ENCODE assay signal across 1 cellular context in the genomic region with DNA sequence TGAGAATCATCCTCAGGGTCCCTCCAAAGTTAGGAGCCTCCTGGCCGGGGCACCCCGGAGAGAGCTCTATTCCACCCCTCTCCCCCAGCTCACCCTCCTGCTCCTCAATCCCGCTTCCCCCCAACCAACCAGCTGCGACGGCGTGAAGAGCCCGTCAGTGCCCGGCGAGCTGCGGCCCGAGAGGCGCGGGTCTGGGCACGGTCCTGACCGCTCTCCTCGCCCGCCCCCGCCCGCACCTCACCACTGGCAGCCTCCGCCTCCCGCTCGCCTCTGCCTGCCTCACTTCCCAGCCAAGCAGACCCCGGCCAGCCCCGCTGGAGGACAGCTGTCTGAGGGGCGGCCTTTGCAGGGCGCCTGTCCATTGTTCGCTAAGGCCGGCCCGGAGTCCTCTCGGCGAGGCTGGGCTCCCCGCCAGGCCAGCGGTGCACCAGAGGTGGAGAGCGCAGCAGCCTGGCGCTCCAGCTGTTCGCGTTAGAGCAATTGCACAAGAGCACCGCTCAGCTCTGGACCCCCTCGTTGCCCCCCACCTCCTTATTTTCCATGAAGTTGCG.
A peak's percentile ranks its signal among the peaks of the same experiment; 100 is the strongest.
TF ChIP-seq lines count a peak whose summit lies in the region.

No MANE protein-coding gene starts in this region.

TF ChIP-seq in HepG2, 621 proteins besides CTCF, POLR2A, EP300 and RAD21 (continued from another document and continues in another):
- TF ChIP-seq, protein P1, sequence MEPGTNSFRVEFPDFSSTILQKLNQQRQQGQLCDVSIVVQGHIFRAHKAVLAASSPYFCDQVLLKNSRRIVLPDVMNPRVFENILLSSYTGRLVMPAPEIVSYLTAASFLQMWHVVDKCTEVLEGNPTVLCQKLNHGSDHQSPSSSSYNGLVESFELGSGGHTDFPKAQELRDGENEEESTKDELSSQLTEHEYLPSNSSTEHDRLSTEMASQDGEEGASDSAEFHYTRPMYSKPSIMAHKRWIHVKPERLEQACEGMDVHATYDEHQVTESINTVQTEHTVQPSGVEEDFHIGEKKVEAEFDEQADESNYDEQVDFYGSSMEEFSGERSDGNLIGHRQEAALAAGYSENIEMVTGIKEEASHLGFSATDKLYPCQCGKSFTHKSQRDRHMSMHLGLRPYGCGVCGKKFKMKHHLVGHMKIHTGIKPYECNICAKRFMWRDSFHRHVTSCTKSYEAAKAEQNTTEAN (CRISPR knock-in tag; conservative IDR thresholded peaks at IDR 0.05) = no peak
- no peak for TF ChIP-seq ZNF883 (CRISPR knock-in tag; IDR thresholded peaks at IDR 0.05; ENCODE audit: not compliant biosample characterization)
- no peak for TF ChIP-seq ZNF850 (CRISPR knock-in tag; conservative IDR thresholded peaks at IDR 0.05)
- TF ChIP-seq TEAD2 (CRISPR knock-in tag; IDR thresholded peaks at IDR 0.05) = no peak
- no peak for TF ChIP-seq ZNF207 (IDR thresholded peaks at IDR 0.05; ENCODE audit: borderline replicate concordance)
- TF ChIP-seq, protein P2, sequence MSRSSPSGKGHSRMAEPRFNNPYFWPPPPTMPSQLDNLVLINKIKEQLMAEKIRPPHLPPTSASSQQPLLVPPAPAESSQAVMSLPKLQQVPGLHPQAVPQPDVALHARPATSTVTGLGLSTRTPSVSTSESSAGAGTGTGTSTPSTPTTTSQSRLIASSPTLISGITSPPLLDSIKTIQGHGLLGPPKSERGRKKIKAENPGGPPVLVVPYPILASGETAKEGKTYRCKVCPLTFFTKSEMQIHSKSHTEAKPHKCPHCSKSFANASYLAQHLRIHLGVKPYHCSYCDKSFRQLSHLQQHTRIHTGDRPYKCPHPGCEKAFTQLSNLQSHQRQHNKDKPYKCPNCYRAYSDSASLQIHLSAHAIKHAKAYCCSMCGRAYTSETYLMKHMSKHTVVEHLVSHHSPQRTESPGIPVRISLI (CRISPR knock-in tag; IDR thresholded peaks at IDR 0.05; ENCODE audit: borderline replicate concordance) = no peak
- TF ChIP-seq ARID2 (CRISPR knock-in tag; IDR thresholded peaks at IDR 0.05; ENCODE audit: borderline replicate concordance) = no peak
- TF ChIP-seq ZNF256 (CRISPR knock-in tag; conservative IDR thresholded peaks at IDR 0.05) = no peak
- no peak for TF ChIP-seq REPIN1 (CRISPR knock-in tag; IDR thresholded peaks at IDR 0.05; ENCODE audit: borderline replicate concordance, low read depth)
- TF ChIP-seq ATF7 (IDR thresholded peaks at IDR 0.05) = no peak
- TF ChIP-seq ATF7 (CRISPR knock-in tag; IDR thresholded peaks at IDR 0.05) = no peak
- TF ChIP-seq ZNF430 (CRISPR knock-in tag; IDR thresholded peaks at IDR 0.05) = peak; percentile 54; the same call in 1 of the 2 replicates
- no peak for TF ChIP-seq ZNF138 (CRISPR knock-in tag; IDR thresholded peaks at IDR 0.05; ENCODE audit: low read depth)
- TF ChIP-seq MIER3 (CRISPR knock-in tag; IDR thresholded peaks at IDR 0.05; ENCODE audit: borderline replicate concordance) = no peak
- TF ChIP-seq JARID2 (CRISPR knock-in tag; IDR thresholded peaks at IDR 0.05; ENCODE audit: insufficient replicate concordance) = no peak
- no peak for TF ChIP-seq ZNF749 (CRISPR knock-in tag; IDR thresholded peaks at IDR 0.05; ENCODE audit: borderline replicate concordance)
- no peak for TF ChIP-seq ZNF629 (CRISPR knock-in tag; conservative IDR thresholded peaks at IDR 0.05)
- 0 out of 2 replicates have a peak, but pooled peaks have one; percentile 43 for TF ChIP-seq ZNF776 (CRISPR knock-in tag; IDR thresholded peaks at IDR 0.05)
- TF ChIP-seq ZNF660 (CRISPR knock-in tag; IDR thresholded peaks at IDR 0.05; ENCODE audit: borderline replicate concordance, low read depth) = no peak
- TF ChIP-seq ZC3H13 (CRISPR knock-in tag; IDR thresholded peaks at IDR 0.05) = no peak; the same call in 1 of the 2 replicates
- TF ChIP-seq MXD4 (CRISPR knock-in tag; IDR thresholded peaks at IDR 0.05) = no peak
- TF ChIP-seq, protein P3, sequence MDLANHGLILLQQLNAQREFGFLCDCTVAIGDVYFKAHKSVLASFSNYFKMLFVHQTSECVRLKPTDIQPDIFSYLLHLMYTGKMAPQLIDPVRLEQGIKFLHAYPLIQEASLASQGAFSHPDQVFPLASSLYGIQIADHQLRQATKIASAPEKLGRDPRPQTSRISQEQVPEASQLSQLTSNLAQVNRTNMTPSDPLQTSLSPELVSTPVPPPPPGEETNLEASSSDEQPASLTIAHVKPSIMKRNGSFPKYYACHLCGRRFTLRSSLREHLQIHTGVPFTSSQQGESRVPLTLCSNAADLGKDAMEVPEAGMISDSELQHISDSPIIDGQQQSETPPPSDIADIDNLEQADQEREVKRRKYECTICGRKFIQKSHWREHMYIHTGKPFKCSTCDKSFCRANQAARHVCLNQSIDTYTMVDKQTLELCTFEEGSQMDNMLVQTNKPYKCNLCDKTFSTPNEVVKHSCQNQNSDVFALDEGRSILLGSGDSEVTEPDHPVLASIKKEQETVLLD (CRISPR knock-in tag; IDR thresholded peaks at IDR 0.05; ENCODE audit: low read depth) = no peak
- TF ChIP-seq MAFK (conservative IDR thresholded peaks at IDR 0.05 in 1 of 2, IDR thresholded peaks at IDR 0.05 in 1 of 2; ENCODE audit: low read length in 2 of 2) = no peak
- TF ChIP-seq ZFP37 (CRISPR knock-in tag; IDR thresholded peaks at IDR 0.05; ENCODE audit: borderline replicate concordance) = no peak
- TF ChIP-seq ZFP62 (CRISPR knock-in tag; IDR thresholded peaks at IDR 0.05) = no peak
- TF ChIP-seq DNMT3B (CRISPR knock-in tag; conservative IDR thresholded peaks at IDR 0.05) = no peak
- TF ChIP-seq RFX5 (IDR thresholded peaks at IDR 0.05; ENCODE audit: low read depth, low read length) = no peak
- TF ChIP-seq ZNF670 (CRISPR knock-in tag; IDR thresholded peaks at IDR 0.05; ENCODE audit: borderline replicate concordance) = no peak
- TF ChIP-seq SYNCRIP (IDR thresholded peaks at IDR 0.05; ENCODE audit: insufficient read depth, low read depth, low read length) = no peak
- TF ChIP-seq, protein P4, sequence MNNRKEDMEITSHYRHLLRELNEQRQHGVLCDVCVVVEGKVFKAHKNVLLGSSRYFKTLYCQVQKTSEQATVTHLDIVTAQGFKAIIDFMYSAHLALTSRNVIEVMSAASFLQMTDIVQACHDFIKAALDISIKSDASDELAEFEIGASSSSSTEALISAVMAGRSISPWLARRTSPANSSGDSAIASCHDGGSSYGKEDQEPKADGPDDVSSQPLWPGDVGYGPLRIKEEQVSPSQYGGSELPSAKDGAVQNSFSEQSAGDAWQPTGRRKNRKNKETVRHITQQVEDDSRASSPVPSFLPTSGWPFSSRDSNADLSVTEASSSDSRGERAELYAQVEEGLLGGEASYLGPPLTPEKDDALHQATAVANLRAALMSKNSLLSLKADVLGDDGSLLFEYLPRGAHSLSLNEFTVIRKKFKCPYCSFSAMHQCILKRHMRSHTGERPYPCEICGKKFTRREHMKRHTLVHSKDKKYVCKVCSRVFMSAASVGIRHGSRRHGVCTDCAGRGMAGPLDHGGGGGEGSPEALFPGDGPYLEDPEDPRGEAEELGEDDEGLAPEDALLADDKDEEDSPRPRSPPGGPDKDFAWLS (CRISPR knock-in tag; IDR thresholded peaks at IDR 0.05; ENCODE audit: borderline replicate concordance) = no peak
- TF ChIP-seq, protein P5, sequence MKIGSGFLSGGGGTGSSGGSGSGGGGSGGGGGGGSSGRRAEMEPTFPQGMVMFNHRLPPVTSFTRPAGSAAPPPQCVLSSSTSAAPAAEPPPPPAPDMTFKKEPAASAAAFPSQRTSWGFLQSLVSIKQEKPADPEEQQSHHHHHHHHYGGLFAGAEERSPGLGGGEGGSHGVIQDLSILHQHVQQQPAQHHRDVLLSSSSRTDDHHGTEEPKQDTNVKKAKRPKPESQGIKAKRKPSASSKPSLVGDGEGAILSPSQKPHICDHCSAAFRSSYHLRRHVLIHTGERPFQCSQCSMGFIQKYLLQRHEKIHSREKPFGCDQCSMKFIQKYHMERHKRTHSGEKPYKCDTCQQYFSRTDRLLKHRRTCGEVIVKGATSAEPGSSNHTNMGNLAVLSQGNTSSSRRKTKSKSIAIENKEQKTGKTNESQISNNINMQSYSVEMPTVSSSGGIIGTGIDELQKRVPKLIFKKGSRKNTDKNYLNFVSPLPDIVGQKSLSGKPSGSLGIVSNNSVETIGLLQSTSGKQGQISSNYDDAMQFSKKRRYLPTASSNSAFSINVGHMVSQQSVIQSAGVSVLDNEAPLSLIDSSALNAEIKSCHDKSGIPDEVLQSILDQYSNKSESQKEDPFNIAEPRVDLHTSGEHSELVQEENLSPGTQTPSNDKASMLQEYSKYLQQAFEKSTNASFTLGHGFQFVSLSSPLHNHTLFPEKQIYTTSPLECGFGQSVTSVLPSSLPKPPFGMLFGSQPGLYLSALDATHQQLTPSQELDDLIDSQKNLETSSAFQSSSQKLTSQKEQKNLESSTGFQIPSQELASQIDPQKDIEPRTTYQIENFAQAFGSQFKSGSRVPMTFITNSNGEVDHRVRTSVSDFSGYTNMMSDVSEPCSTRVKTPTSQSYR (CRISPR knock-in tag; IDR thresholded peaks at IDR 0.05; ENCODE audit: borderline replicate concordance) = no peak
- no peak for TF ChIP-seq ERF (CRISPR knock-in tag; IDR thresholded peaks at IDR 0.05)
- TF ChIP-seq ZNF205 (CRISPR knock-in tag; IDR thresholded peaks at IDR 0.05) = no peak
- no peak for TF ChIP-seq POLR2AphosphoS5 (IDR thresholded peaks at IDR 0.05; ENCODE audit: low read depth, low read length)
- 0 out of 2 replicates have a peak, but pooled peaks have one; percentile 14 for TF ChIP-seq POGZ (CRISPR knock-in tag; IDR thresholded peaks at IDR 0.05)
- TF ChIP-seq, protein P6, sequence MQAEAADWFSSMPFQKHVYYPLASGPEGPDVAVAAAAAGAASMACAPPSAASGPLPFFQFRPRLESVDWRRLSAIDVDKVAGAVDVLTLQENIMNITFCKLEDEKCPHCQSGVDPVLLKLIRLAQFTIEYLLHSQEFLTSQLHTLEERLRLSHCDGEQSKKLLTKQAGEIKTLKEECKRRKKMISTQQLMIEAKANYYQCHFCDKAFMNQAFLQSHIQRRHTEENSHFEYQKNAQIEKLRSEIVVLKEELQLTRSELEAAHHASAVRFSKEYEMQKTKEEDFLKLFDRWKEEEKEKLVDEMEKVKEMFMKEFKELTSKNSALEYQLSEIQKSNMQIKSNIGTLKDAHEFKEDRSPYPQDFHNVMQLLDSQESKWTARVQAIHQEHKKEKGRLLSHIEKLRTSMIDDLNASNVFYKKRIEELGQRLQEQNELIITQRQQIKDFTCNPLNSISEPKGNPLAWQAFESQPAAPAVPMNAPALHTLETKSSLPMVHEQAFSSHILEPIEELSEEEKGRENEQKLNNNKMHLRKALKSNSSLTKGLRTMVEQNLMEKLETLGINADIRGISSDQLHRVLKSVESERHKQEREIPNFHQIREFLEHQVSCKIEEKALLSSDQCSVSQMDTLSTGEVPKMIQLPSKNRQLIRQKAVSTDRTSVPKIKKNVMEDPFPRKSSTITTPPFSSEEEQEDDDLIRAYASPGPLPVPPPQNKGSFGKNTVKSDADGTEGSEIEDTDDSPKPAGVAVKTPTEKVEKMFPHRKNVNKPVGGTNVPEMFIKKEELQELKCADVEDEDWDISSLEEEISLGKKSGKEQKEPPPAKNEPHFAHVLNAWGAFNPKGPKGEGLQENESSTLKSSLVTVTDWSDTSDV (CRISPR knock-in tag; IDR thresholded peaks at IDR 0.05) = no peak
- 0 out of 4 replicates have a peak, but pooled peaks of 1 of the 2 experiments have one; percentile 11 for TF ChIP-seq KLF16 (CRISPR knock-in tag; IDR thresholded peaks at IDR 0.05)
- no peak for TF ChIP-seq JUN (CRISPR knock-in tag; IDR thresholded peaks at IDR 0.05)
- TF ChIP-seq YEATS4 (CRISPR knock-in tag; IDR thresholded peaks at IDR 0.05; ENCODE audit: borderline replicate concordance) = no peak
- TF ChIP-seq, protein P7, sequence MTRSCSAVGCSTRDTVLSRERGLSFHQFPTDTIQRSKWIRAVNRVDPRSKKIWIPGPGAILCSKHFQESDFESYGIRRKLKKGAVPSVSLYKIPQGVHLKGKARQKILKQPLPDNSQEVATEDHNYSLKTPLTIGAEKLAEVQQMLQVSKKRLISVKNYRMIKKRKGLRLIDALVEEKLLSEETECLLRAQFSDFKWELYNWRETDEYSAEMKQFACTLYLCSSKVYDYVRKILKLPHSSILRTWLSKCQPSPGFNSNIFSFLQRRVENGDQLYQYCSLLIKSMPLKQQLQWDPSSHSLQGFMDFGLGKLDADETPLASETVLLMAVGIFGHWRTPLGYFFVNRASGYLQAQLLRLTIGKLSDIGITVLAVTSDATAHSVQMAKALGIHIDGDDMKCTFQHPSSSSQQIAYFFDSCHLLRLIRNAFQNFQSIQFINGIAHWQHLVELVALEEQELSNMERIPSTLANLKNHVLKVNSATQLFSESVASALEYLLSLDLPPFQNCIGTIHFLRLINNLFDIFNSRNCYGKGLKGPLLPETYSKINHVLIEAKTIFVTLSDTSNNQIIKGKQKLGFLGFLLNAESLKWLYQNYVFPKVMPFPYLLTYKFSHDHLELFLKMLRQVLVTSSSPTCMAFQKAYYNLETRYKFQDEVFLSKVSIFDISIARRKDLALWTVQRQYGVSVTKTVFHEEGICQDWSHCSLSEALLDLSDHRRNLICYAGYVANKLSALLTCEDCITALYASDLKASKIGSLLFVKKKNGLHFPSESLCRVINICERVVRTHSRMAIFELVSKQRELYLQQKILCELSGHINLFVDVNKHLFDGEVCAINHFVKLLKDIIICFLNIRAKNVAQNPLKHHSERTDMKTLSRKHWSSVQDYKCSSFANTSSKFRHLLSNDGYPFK (CRISPR knock-in tag; IDR thresholded peaks at IDR 0.05; ENCODE audit: borderline replicate concordance) = peak; percentile 53; the same call in 1 of the 2 replicates
- TF ChIP-seq ZNF616 (CRISPR knock-in tag; IDR thresholded peaks at IDR 0.05; ENCODE audit: low read depth) = no peak
- no peak for TF ChIP-seq TOE1 (CRISPR knock-in tag; IDR thresholded peaks at IDR 0.05)
- TF ChIP-seq CBFB (CRISPR knock-in tag; IDR thresholded peaks at IDR 0.05) = peak; percentile 46; the same call in 1 of the 2 replicates
- TF ChIP-seq PHF8 (CRISPR knock-in tag; IDR thresholded peaks at IDR 0.05) = peak; percentile 72
- TF ChIP-seq ZNF350 (CRISPR knock-in tag; IDR thresholded peaks at IDR 0.05; ENCODE audit: borderline replicate concordance, low read depth) = peak; percentile 67; the same call in 1 of the 2 replicates
- no peak for TF ChIP-seq ARNT (IDR thresholded peaks at IDR 0.05)
- TF ChIP-seq SOX6 (IDR thresholded peaks at IDR 0.05) = no peak
- TF ChIP-seq SOX6 (CRISPR knock-in tag; IDR thresholded peaks at IDR 0.05) = peak; percentile 48
- TF ChIP-seq, protein P8, sequence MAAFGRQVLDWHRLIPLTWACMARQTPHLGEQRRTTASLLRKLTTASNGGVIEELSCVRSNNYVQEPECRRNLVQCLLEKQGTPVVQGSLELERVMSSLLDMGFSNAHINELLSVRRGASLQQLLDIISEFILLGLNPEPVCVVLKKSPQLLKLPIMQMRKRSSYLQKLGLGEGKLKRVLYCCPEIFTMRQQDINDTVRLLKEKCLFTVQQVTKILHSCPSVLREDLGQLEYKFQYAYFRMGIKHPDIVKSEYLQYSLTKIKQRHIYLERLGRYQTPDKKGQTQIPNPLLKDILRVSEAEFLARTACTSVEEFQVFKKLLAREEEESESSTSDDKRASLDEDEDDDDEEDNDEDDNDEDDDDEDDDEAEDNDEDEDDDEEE (CRISPR knock-in tag; IDR thresholded peaks at IDR 0.05) = no peak
- no peak for TF ChIP-seq ZNF20 (CRISPR knock-in tag; IDR thresholded peaks at IDR 0.05)
- no peak for TF ChIP-seq NR2F6 (IDR thresholded peaks at IDR 0.05)
- TF ChIP-seq NR2F6 (CRISPR knock-in tag; IDR thresholded peaks at IDR 0.05) = no peak
- TF ChIP-seq, protein P9, sequence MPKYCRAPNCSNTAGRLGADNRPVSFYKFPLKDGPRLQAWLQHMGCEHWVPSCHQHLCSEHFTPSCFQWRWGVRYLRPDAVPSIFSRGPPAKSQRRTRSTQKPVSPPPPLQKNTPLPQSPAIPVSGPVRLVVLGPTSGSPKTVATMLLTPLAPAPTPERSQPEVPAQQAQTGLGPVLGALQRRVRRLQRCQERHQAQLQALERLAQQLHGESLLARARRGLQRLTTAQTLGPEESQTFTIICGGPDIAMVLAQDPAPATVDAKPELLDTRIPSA (CRISPR knock-in tag; IDR thresholded peaks at IDR 0.05; ENCODE audit: borderline replicate concordance) = no peak
- no peak for TF ChIP-seq FLYWCH1 (CRISPR knock-in tag; IDR thresholded peaks at IDR 0.05)
